Comparison of ENCODE assay signal across 27 cellular contexts in genomic region chr5:108536321-108536720, GRCh38.
A peak's percentile ranks its signal among the peaks of the same experiment; 100 is the strongest.
DNase-seq lines count a peak whose midpoint lies in the region; ATAC-seq, FAIRE-seq and TF ChIP-seq lines count a peak whose summit lies in the region.
"Had no signal": no experiment of that assay in that cellular context is flagged by ENCODE, and none has a peak within 500 bp of the region (broad histone marks: within the 10 kb centered on the region; RNA-seq: fewer than 3 reads in every experiment).

No MANE protein-coding gene starts in this region.

- no peak for TF ChIP-seq CTCF in WTC11 (IDR thresholded peaks at IDR 0.05)
- TF ChIP-seq CTCF in smooth muscle cell (IDR thresholded peaks at IDR 0.05; ENCODE audit: borderline replicate concordance, insufficient read depth, poor library complexity, severe bottlenecking) = no peak

- POLR2A ChIA-PET in WTC11 (lab: Charles Lee) = no interaction called here

- H3K18ac ChIP-seq in mesendoderm (ENCODE audit: low read length) = no peak overlapping the region

- no peak overlapping the region for H3K4me2 ChIP-seq in mesendoderm (ENCODE audit: low read length)
- no peak overlapping the region for H3K4me2 ChIP-seq in smooth muscle cell
- H3K4me2 ChIP-seq: A549; BLaER1 treated with 17β-estradiol and CSF1 and Interleukin-3, amounts not matched to agents 10 nM and 100 nM had no signal

- no CpG with 5 or more reads among the region's 10 CpGs for WGBS in mesendoderm (ENCODE audit: extremely low coverage, insufficient coverage, low lambda C conversion rate)
- WGBS in smooth muscle cell (ENCODE audit: low lambda C conversion rate) = 90% methylated on average over 10 of the region's 10 CpGs

- CTCF ChIA-PET in WTC11 (lab: Charles Lee) = no interaction called here

- no peaks in the 10 kb centered on the region for H4K20me1 ChIP-seq in smooth muscle cell (ENCODE audit: low read depth)
- H4K20me1 ChIP-seq: BLaER1 treated with 17β-estradiol and CSF1 and Interleukin-3, amounts not matched to agents 10 nM and 100 nM had no signal

- H3K4me1 ChIP-seq in mesendoderm (ENCODE audit: control insufficient read depth, low read depth, low read length) = peaks cover 5% of the 10 kb centered on the region
- no peaks in the 10 kb centered on the region for H3K4me1 ChIP-seq in smooth muscle cell (ENCODE audit: low read depth)
- H3K4me1 ChIP-seq: A549; BE2C; BLaER1 treated with 17β-estradiol and CSF1 and Interleukin-3, amounts not matched to agents 10 nM and 100 nM had no signal

- H3K79me1 ChIP-seq in mesendoderm (ENCODE audit: low read length) = no peaks in the 10 kb centered on the region

- peaks cover 16% of the 10 kb centered on the region for H3K36me3 Mint-ChIP-seq in WTC11
- H3K36me3 Mint-ChIP-seq: CD14-positive monocyte; CD4-positive, alpha-beta memory T cell had no signal

- H3K9ac ChIP-seq in mesendoderm (ENCODE audit: low read length) (no peak overlapping the region), smooth muscle cell (ENCODE audit: low read depth) (no peak overlapping the region)
- H3K9ac ChIP-seq: BLaER1 treated with 17β-estradiol and CSF1 and Interleukin-3, amounts not matched to agents 10 nM and 100 nM; GM23248 had no signal

- DNase-seq in HTR-8/SVneo (ENCODE audit: insufficient read length, low spot score) = no peak
- DNase-seq in WTC11 (ENCODE audit: low spot score) = no peak
- no peak for DNase-seq in mesendoderm
- DNase-seq in smooth muscle cell (lab: John Stamatoyannopoulos, UW; ENCODE audit: unreplicated experiment) = no peak
- no peak for DNase-seq in NCI-H187 (lab: John Stamatoyannopoulos, UW)
- no peak for DNase-seq in NCI-H2029 treated with DMSO at 0.1 percent for 48 hours (lab: John Stamatoyannopoulos, UW)
- no peak for DNase-seq in kidney tubule cell (ENCODE audit: low spot score)
- DNase-seq: 8988T, ACHN, AML-193, BE2C, Calu3, COR-L47, DMS53, DMS79 treated with DMSO at 0.1 percent for 48 hours, GF-D8, GM23248, HFFc6 had no signal

- no peaks in the 10 kb centered on the region for H3F3A ChIP-seq in smooth muscle cell (ENCODE audit: low read depth)

- ATAC-seq in WTC11 (peak; percentile 62), GM19324 (IDR thresholded peaks at IDR 0.05; ENCODE audit: low FRiP score, unreplicated experiment) (no peak)
- ATAC-seq: A549 had no signal

- no peak overlapping the region for H2BK120ac ChIP-seq in mesendoderm (ENCODE audit: low read depth, low read length)

- no peak overlapping the region for H3K27ac Mint-ChIP-seq in WTC11
- H3K27ac Mint-ChIP-seq: CD14-positive monocyte; CD4-positive, alpha-beta memory T cell; HFFc6 had no signal

- peak overlapping the region; percentile 40 for H2AFZ ChIP-seq in smooth muscle cell (ENCODE audit: low read depth)
- H2AFZ ChIP-seq: GM23248 had no signal

- H2BK5ac ChIP-seq in mesendoderm (ENCODE audit: low read length) = no peak overlapping the region

- H3K4me3 ChIP-seq in mesendoderm (ENCODE audit: low read length) = no peak overlapping the region
- H3K4me3 ChIP-seq in smooth muscle cell = no peak overlapping the region
- H3K4me3 ChIP-seq: A549; BLaER1 treated with 17β-estradiol and CSF1 and Interleukin-3, amounts not matched to agents 10 nM and 100 nM; GM23248; HAP-1 had no signal

- no peaks in the 10 kb centered on the region for H3K27me3 ChIP-seq in mesendoderm (ENCODE audit: insufficient read depth, low read length, poor library complexity)
- no peaks in the 10 kb centered on the region for H3K27me3 ChIP-seq in smooth muscle cell (ENCODE audit: low read depth)
- H3K27me3 ChIP-seq: BE2C; BLaER1 treated with 17β-estradiol and CSF1 and Interleukin-3, amounts not matched to agents 10 nM and 100 nM had no signal

- no peaks in the 10 kb centered on the region for H3K9me3 ChIP-seq in smooth muscle cell (replicated peaks; ENCODE audit: low read depth)
- H3K9me3 ChIP-seq: A549; BE2C; BLaER1 treated with 17β-estradiol and CSF1 and Interleukin-3, amounts not matched to agents 10 nM and 100 nM; HAP-1 had no signal

- H2BK15ac ChIP-seq in mesendoderm (replicated peaks; ENCODE audit: low read depth) = no peak overlapping the region

- H4K8ac ChIP-seq in mesendoderm (ENCODE audit: low read depth, low read length) = no peak overlapping the region

- H3K56ac ChIP-seq in mesendoderm (ENCODE audit: low read length) = peak overlapping the region; percentile 22

- H3K9me3 Mint-ChIP-seq in WTC11 = peaks cover 32% of the 10 kb centered on the region
- H3K9me3 Mint-ChIP-seq: HFFc6 had no signal

- H2AK5ac ChIP-seq in mesendoderm (ENCODE audit: low read length) = no peak overlapping the region

- H3K36me3 ChIP-seq in mesendoderm (ENCODE audit: control insufficient read depth, insufficient read depth, low read length) (no peaks in the 10 kb centered on the region), smooth muscle cell (ENCODE audit: low read depth) (no peaks in the 10 kb centered on the region)
- H3K36me3 ChIP-seq: BE2C; BLaER1 treated with 17β-estradiol and CSF1 and Interleukin-3, amounts not matched to agents 10 nM and 100 nM; HAP-1 had no signal

- no peak overlapping the region for H3K4ac ChIP-seq in mesendoderm (ENCODE audit: low read depth, low read length)

- H4K5ac ChIP-seq in mesendoderm (ENCODE audit: low read length) = no peak overlapping the region

- FAIRE-seq in HTR-8/SVneo (lab: Jason Lieb, UNC) = peak; percentile 31
- FAIRE-seq: A549, GM12891, GM18507, H54 had no signal

- no peaks in the 10 kb centered on the region; the same call in none of the 2 replicates for H3K27me3 Mint-ChIP-seq in WTC11 (ENCODE audit: low read depth)

- H3K4me1 Mint-ChIP-seq in WTC11 = peaks cover 45% of the 10 kb centered on the region
- H3K4me1 Mint-ChIP-seq: CD14-positive monocyte; CD4-positive, alpha-beta memory T cell had no signal

- no peak overlapping the region for H3K23ac ChIP-seq in mesendoderm (ENCODE audit: low read length)

- no peaks in the 10 kb centered on the region for H3K79me2 ChIP-seq in mesendoderm (ENCODE audit: control insufficient read depth, insufficient read depth, low read length)
- no peaks in the 10 kb centered on the region for H3K79me2 ChIP-seq in smooth muscle cell (ENCODE audit: low read depth)

- no peak overlapping the region for H3K4me3 Mint-ChIP-seq in WTC11
- H3K4me3 Mint-ChIP-seq: CD14-positive monocyte; CD4-positive, alpha-beta memory T cell; HFFc6 had no signal

- H3K27ac ChIP-seq in mesendoderm (ENCODE audit: low read depth, low read length) (no peak overlapping the region), smooth muscle cell (ENCODE audit: low read depth) (no peak overlapping the region)
- H3K27ac ChIP-seq: A549; BLaER1 treated with 17β-estradiol and CSF1 and Interleukin-3, amounts not matched to agents 10 nM and 100 nM; GM23248 had no signal

TF ChIP-seq in WTC11, 78 proteins besides CTCF, POLR2A, EP300 and RAD21 (continues in another document):
- TF ChIP-seq OVOL2 (CRISPR knock-in tag; IDR thresholded peaks at IDR 0.05; ENCODE audit: borderline replicate concordance) = no peak
- TF ChIP-seq IRF1 (CRISPR knock-in tag; IDR thresholded peaks at IDR 0.05) = no peak
- TF ChIP-seq ERG (CRISPR knock-in tag; IDR thresholded peaks at IDR 0.05) = no peak
- TF ChIP-seq SOX15 (CRISPR knock-in tag; IDR thresholded peaks at IDR 0.05) = no peak
- TF ChIP-seq SMAD3 (CRISPR knock-in tag; IDR thresholded peaks at IDR 0.05; ENCODE audit: borderline replicate concordance) = no peak
- no peak for TF ChIP-seq IRF2 (CRISPR knock-in tag; IDR thresholded peaks at IDR 0.05; ENCODE audit: borderline replicate concordance, low read depth)
- TF ChIP-seq STAT6 (CRISPR knock-in tag; conservative IDR thresholded peaks at IDR 0.05; ENCODE audit: low read depth) = no peak
- no peak for TF ChIP-seq MYBL2 (CRISPR knock-in tag; IDR thresholded peaks at IDR 0.05)
- no peak for TF ChIP-seq MLX (CRISPR knock-in tag; IDR thresholded peaks at IDR 0.05)
- no peak for TF ChIP-seq NFE2L1 (CRISPR knock-in tag; IDR thresholded peaks at IDR 0.05)
